9 cellular contexts compared by ENCODE assay signal in genomic region chr10:124612611-124613498, GRCh38.
DNase-seq lines count a peak whose midpoint lies in the region; ATAC-seq, FAIRE-seq and TF ChIP-seq lines count a peak whose summit lies in the region.
"Had no signal": no experiment of that assay in that cellular context is flagged by ENCODE, and none has a peak within 500 bp of the region (broad histone marks: within the 10 kb centered on the region; RNA-seq: fewer than 3 reads in every experiment).

No MANE protein-coding gene starts in this region.

- POLR2A ChIA-PET in CD8-positive, alpha-beta T cell (lab: Charles Lee), result interaction anchor here (0.6 to 1.6 kb wide), 3 partner anchors 15 to 151 kb away, joined by 3 to 4 read pairs (median 3); partner anchors contain the start of gene LHPP
- POLR2A ChIA-PET in naive thymus-derived CD8-positive, alpha-beta T cell (lab: Charles Lee), result interaction anchor here (0.6 to 1.4 kb wide), 5 partner anchors 37 to 100 kb away, joined by 3 to 4 read pairs (median 3); no protein-coding TSS in a partner anchor
- POLR2A ChIA-PET in HEK293T (lab: Yijun Ruan, JAX), result no interaction called here

- peak; percentile 48 for ATAC-seq in CD8-positive, alpha-beta T cell
- peak; percentile 50 to 58 for ATAC-seq in naive thymus-derived CD8-positive, alpha-beta T cell
- no peak for ATAC-seq in HG03108 (IDR thresholded peaks at IDR 0.05; ENCODE audit: unreplicated experiment)

- TF ChIP-seq POLR2A in GM12892 (IDR thresholded peaks at IDR 0.05; ENCODE audit: low read depth, low read length), result no peak

- no peak for TF ChIP-seq CTCF in CD8-positive, alpha-beta T cell (IDR thresholded peaks at IDR 0.05)
- no peak for TF ChIP-seq CTCF in cardiac fibroblast (IDR thresholded peaks at IDR 0.05; ENCODE audit: low read depth, low read length)

- no peaks in the 10 kb centered on the region for H3K27me3 Mint-ChIP-seq in CD8-positive, alpha-beta T cell (ENCODE audit: low read depth)
- H3K27me3 Mint-ChIP-seq in naive thymus-derived CD8-positive, alpha-beta T cell, result no peaks in the 10 kb centered on the region

- H3K27ac Mint-ChIP-seq in CD8-positive, alpha-beta T cell, result peak overlapping the region; percentile 92
- peak overlapping the region in 9 of 10 donors; percentile 72 to 98 (median 90) for H3K27ac Mint-ChIP-seq in naive thymus-derived CD8-positive, alpha-beta T cell

- no peaks in the 10 kb centered on the region for H3K27me3 ChIP-seq in CD8-positive, alpha-beta T cell (ENCODE audit: insufficient read depth, low read length)

- peaks cover 6% of the 10 kb centered on the region for H3K36me3 Mint-ChIP-seq in CD8-positive, alpha-beta T cell
- peaks cover 0 to 1% (median 0%) of the 10 kb centered on the region in 3 donors for H3K36me3 Mint-ChIP-seq in naive thymus-derived CD8-positive, alpha-beta T cell

- DNase-seq in CD8-positive, alpha-beta T cell, result peak in 3 of 7 experiments; percentile 27 to 47 (median 35)
- DNase-seq in NAMALWA (ENCODE audit: low spot score) (peak; percentile 89), cardiac fibroblast (ENCODE audit: low read depth in 2 of 2) (peak; percentile 59 to 75), HEK293T (ENCODE audit: extremely low spot score) (no peak), GM12892 (ENCODE audit: insufficient read length) (no peak), SIG-M5 (lab: John Stamatoyannopoulos, UW) (no peak)
- DNase-seq in naive thymus-derived CD8-positive, alpha-beta T cell, result peak in 1 of 10 donors; percentile 27

- no peaks in the 10 kb centered on the region for H3K36me3 ChIP-seq in CD8-positive, alpha-beta T cell (ENCODE audit: insufficient read depth, low read length)

- no peak for FAIRE-seq in GM12892 (lab: Jason Lieb, UNC)

- no peak overlapping the region for H3K4me3 ChIP-seq in CD8-positive, alpha-beta T cell (ENCODE audit: low read depth, low read length)
- no peak overlapping the region for H3K4me3 ChIP-seq in cardiac fibroblast (replicated peaks in 1 of 2; ENCODE audit: low read depth in 2 of 2, low read length in 2 of 2)

- H3K9me3 Mint-ChIP-seq in CD8-positive, alpha-beta T cell, result no peaks in the 10 kb centered on the region
- H3K9me3 Mint-ChIP-seq in naive thymus-derived CD8-positive, alpha-beta T cell, result no peaks in the 10 kb centered on the region
- H3K9me3 Mint-ChIP-seq: neural crest cell had no signal

- peak overlapping the region; percentile 12 for H3K27ac ChIP-seq in CD8-positive, alpha-beta T cell (ENCODE audit: low read depth, low read length)

- peaks cover 33% of the 10 kb centered on the region for H3K4me1 ChIP-seq in CD8-positive, alpha-beta T cell (ENCODE audit: insufficient read depth, low read length)

- CTCF ChIA-PET in CD8-positive, alpha-beta T cell (lab: Charles Lee), result interaction anchor here (1.2 to 2.2 kb wide), 4 partner anchors 14 to 132 kb away, joined by 3 to 8 read pairs (median 6); partner anchors contain the start of gene FAM53B
- CTCF ChIA-PET in HEK293T (lab: Yijun Ruan, JAX), result interaction anchor here (1.2 kb wide), 1 partner anchor 129 kb away, joined by 3 read pairs; no protein-coding TSS in a partner anchor

- H3K9me3 ChIP-seq in CD8-positive, alpha-beta T cell (ENCODE audit: low read length), result no peaks in the 10 kb centered on the region

- peak overlapping the region; percentile 56 for H3K4me3 Mint-ChIP-seq in CD8-positive, alpha-beta T cell
- peak overlapping the region in 7 of 10 donors; percentile 7 to 72 (median 61) for H3K4me3 Mint-ChIP-seq in naive thymus-derived CD8-positive, alpha-beta T cell
- H3K4me3 Mint-ChIP-seq: neural crest cell had no signal

- H3K4me1 Mint-ChIP-seq in CD8-positive, alpha-beta T cell (ENCODE audit: low read depth), result peaks cover 39% of the 10 kb centered on the region
- H3K4me1 Mint-ChIP-seq in naive thymus-derived CD8-positive, alpha-beta T cell, result peaks cover 11 to 60% (median 34%) of the 10 kb centered on the region in 4 donors

- intact Hi-C loops in CD8-positive, alpha-beta T cell (cut with DNase I, micrococcal nuclease), result loop anchor here in 1 of 2 experiments (5.0 kb wide), 1 partner anchor 129 kb away; the partner anchor contains the start of gene FAM53B

TF ChIP-seq in HEK293T, 16 proteins besides CTCF, POLR2A, EP300 and RAD21:
- no peak for TF ChIP-seq NFRKB (IDR thresholded peaks at IDR 0.05)
- TF ChIP-seq L3MBTL2 (conservative IDR thresholded peaks at IDR 0.05), result no peak
- no peak for TF ChIP-seq HDGF (IDR thresholded peaks at IDR 0.05; ENCODE audit: borderline replicate concordance)
- no peak for TF ChIP-seq ELF4 (IDR thresholded peaks at IDR 0.05)
- no peak for TF ChIP-seq FOXM1 (IDR thresholded peaks at IDR 0.05; ENCODE audit: borderline replicate concordance)
- TF ChIP-seq CTBP1 (IDR thresholded peaks at IDR 0.05; ENCODE audit: borderline replicate concordance), result no peak

Comparison
In these comparisons a context has a peak if more than half of its experiments do, and no peak if none do; other contexts are left out.
1. DNase-seq: peak in NAMALWA (single experiment) and cardiac fibroblast (2 of 2); none in HEK293T (single experiment), GM12892 (single experiment) and SIG-M5 (single experiment).